21 cellular contexts compared by ENCODE assay signal in genomic region chr2:213011505-213011904, GRCh38.
A peak's percentile ranks its signal among the peaks of the same experiment; 100 is the strongest.
DNase-seq lines count a peak whose midpoint lies in the region; ATAC-seq, FAIRE-seq and TF ChIP-seq lines count a peak whose summit lies in the region.
"Had no signal": no experiment of that assay in that cellular context is flagged by ENCODE, and none has a peak within 500 bp of the region (broad histone marks: within the 10 kb centered on the region; RNA-seq: fewer than 3 reads in every experiment).

No MANE protein-coding gene starts in this region.

- peaks cover 62% of the 10 kb centered on the region for H3K36me3 ChIP-seq in CD4-positive, CD25-positive, alpha-beta regulatory T cell (ENCODE audit: control insufficient read depth, insufficient read depth, low read length)
- peaks cover 11 to 52% of the 10 kb centered on the region in 2 experiments for H3K36me3 ChIP-seq in GM12878 (ENCODE audit: control insufficient read depth in 2 of 2, insufficient read depth in 2 of 2, low read length in 1 of 2)
- peaks cover 0 to 6% (median 0%) of the 10 kb centered on the region in 4 donors for H3K36me3 ChIP-seq in transverse colon

- peak overlapping the region; percentile 41 for H3K27ac ChIP-seq in CD4-positive, CD25-positive, alpha-beta regulatory T cell (ENCODE audit: insufficient read depth, low read length, poor library complexity, severe bottlenecking)
- no peak overlapping the region for H3K27ac ChIP-seq in GM12878 (ENCODE audit: control insufficient read depth, insufficient read depth)
- H3K27ac ChIP-seq in transverse colon = no peak overlapping the region
- H3K27ac ChIP-seq: 22Rv1; A549; BLaER1 treated with 17β-estradiol and CSF1 and Interleukin-3, amounts not matched to agents 10 nM and 100 nM; C4-2B had no signal

- intact Hi-C loops in GM12878 (cut with micrococcal nuclease; ENCODE audit: unreplicated experiment) = loop anchor here (5.0 to 10.0 kb wide), 3 partner anchors 234 to 2003 kb away; no protein-coding TSS in a partner anchor
- intact Hi-C loops in transverse colon (cut with DNase I; ENCODE audit: low total_unique reads) = no loop called here

- RAD21 ChIA-PET in GM12878 (lab: Charles Lee; ENCODE audit: unreplicated experiment) = interaction anchor here (1.0 to 1.9 kb wide), 4 partner anchors 7 to 129 kb away, joined by 3 to 7 read pairs (median 3); no protein-coding TSS in a partner anchor

- TF ChIP-seq POLR2A in GM12892 (IDR thresholded peaks at IDR 0.05; ENCODE audit: low read depth, low read length) (0 out of 2 replicates have a peak, but pooled peaks have one; percentile 23), GM12878 (IDR thresholded peaks at IDR 0.05; ENCODE audit: low read depth, low read length) (no peak; the same call in 1 of the 2 replicates), transverse colon (IDR thresholded peaks at IDR 0.05) (no peak)

- no peak for FAIRE-seq in GM12892 (lab: Jason Lieb, UNC)
- no peak for FAIRE-seq in GM12878 (lab: Jason Lieb, UNC)
- FAIRE-seq: A549 had no signal

- H3K4me3 ChIP-seq in CD4-positive, CD25-positive, alpha-beta regulatory T cell (ENCODE audit: low read depth, low read length) = peak overlapping the region; percentile 10
- H3K4me3 ChIP-seq in GM12878 = no peak overlapping the region
- no peak overlapping the region for H3K4me3 ChIP-seq in transverse colon
- H3K4me3 ChIP-seq: A549; BLaER1 treated with 17β-estradiol and CSF1 and Interleukin-3, amounts not matched to agents 10 nM and 100 nM had no signal

- TF ChIP-seq CTCF in GM12878 (IDR thresholded peaks at IDR 0.05 in 2 of 3, conservative IDR thresholded peaks at IDR 0.05 in 1 of 3; ENCODE audit: control insufficient read depth in 2 of 3, extremely low read depth in 1 of 3, insufficient read depth in 1 of 3, low read depth in 3 of 3, low read length in 3 of 3) (no peak), transverse colon (IDR thresholded peaks at IDR 0.05) (no peak)

- DNase-seq in CD4-positive, CD25-positive, alpha-beta regulatory T cell = no peak
- DNase-seq in GM12892 (ENCODE audit: insufficient read length) (no peak), GM12878 (ENCODE audit: low read depth, low spot score) (no peak), anterior cingulate cortex (lab: John Stamatoyannopoulos, UW) (no peak), transverse colon (no peak)
- DNase-seq: AML-193; CD4-positive, alpha-beta memory T cell; CD8-positive, alpha-beta memory T cell; COR-L47; DMS 273 treated with DMSO at 0.1 percent for 48 hours; DMS153; DMS53; DMS79; DND-41; EL; GDM1 had no signal

- peak overlapping the region; percentile 16 to 72 (median 45) for H3K27ac Mint-ChIP-seq in CD4-positive, CD25-positive, alpha-beta regulatory T cell
- H3K27ac Mint-ChIP-seq: B cell; CD4-positive, alpha-beta memory T cell had no signal

- WGBS in GM12878 (ENCODE audit: insufficient coverage, insufficient replicate concordance, low lambda C conversion rate, missing lambda C conversion rate) = 95% methylated on average over 1 of the region's 1 CpG
- WGBS in transverse colon (ENCODE audit: low coverage in 1 of 2), 2 donors = 92 to 100% methylated on average over 1 of the region's 1 CpG

- peaks cover 0 to 2% (median 0%) of the 10 kb centered on the region in 7 donors for H3K9me3 Mint-ChIP-seq in CD4-positive, CD25-positive, alpha-beta regulatory T cell

- no peaks in the 10 kb centered on the region for H3K27me3 Mint-ChIP-seq in CD4-positive, CD25-positive, alpha-beta regulatory T cell
- H3K27me3 Mint-ChIP-seq: B cell; CD8-positive, alpha-beta memory T cell had no signal

- peaks cover 55 to 78% (median 64%) of the 10 kb centered on the region in 4 donors for H3K4me1 Mint-ChIP-seq in CD4-positive, CD25-positive, alpha-beta regulatory T cell

- POLR2A ChIA-PET in GM12878 (lab: Charles Lee) = interaction anchor here (1.4 kb wide), 1 partner anchor 10 kb away, joined by 4 read pairs; no protein-coding TSS in a partner anchor

- H4K20me1 ChIP-seq in GM12878 (ENCODE audit: control insufficient read depth, insufficient read depth) = peaks cover 3% of the 10 kb centered on the region; the same call in 1 of the 2 replicates
- H4K20me1 ChIP-seq: BLaER1 treated with 17β-estradiol and CSF1 and Interleukin-3, amounts not matched to agents 10 nM and 100 nM had no signal

- no peaks in the 10 kb centered on the region for H3K9me3 ChIP-seq in CD4-positive, CD25-positive, alpha-beta regulatory T cell (ENCODE audit: control insufficient read depth in 2 of 2, low read length in 2 of 2)
- H3K9me3 ChIP-seq in GM12878 (replicated peaks; ENCODE audit: control insufficient read depth, insufficient read depth, low read length) (no peaks in the 10 kb centered on the region; the same call in 2 of the 3 replicates), transverse colon (no peaks in the 10 kb centered on the region)
- H3K9me3 ChIP-seq: A549; BLaER1 treated with 17β-estradiol and CSF1 and Interleukin-3, amounts not matched to agents 10 nM and 100 nM had no signal

- ATAC-seq in CD4-positive, CD25-positive, alpha-beta regulatory T cell (ENCODE audit: low read depth in 2 of 2) = no peak
- no peak for ATAC-seq in GM12878
- ATAC-seq: A549 had no signal

- peaks cover 56% of the 10 kb centered on the region for H3K36me3 Mint-ChIP-seq in CD4-positive, CD25-positive, alpha-beta regulatory T cell
- H3K36me3 Mint-ChIP-seq: CD4-positive, alpha-beta memory T cell had no signal

- in situ Hi-C loops in GM12878 (cut with MboI) (loop anchor here (25.0 kb wide), 1 partner anchor 1726 kb away; no protein-coding TSS in a partner anchor), transverse colon (cut with MboI; ENCODE audit: low pct_ligation_motif_present in 1 of 4, low pct_unique_long_range_greater_than_20kb in 1 of 4, low sequenced_read_pairs in 3 of 4) (no loop called here)

- H3K4me1 ChIP-seq in CD4-positive, CD25-positive, alpha-beta regulatory T cell (ENCODE audit: control insufficient read depth, insufficient read depth, low read length, poor library complexity, severe bottlenecking) = peaks cover 50% of the 10 kb centered on the region
- peaks cover 22% of the 10 kb centered on the region for H3K4me1 ChIP-seq in GM12878 (ENCODE audit: control insufficient read depth, insufficient read depth, low read length)
- no peaks in the 10 kb centered on the region for H3K4me1 ChIP-seq in transverse colon
- H3K4me1 ChIP-seq: A549; BLaER1 treated with 17β-estradiol and CSF1 and Interleukin-3, amounts not matched to agents 10 nM and 100 nM had no signal

- no TSS peak for BruUV-seq in GM12878 (replicated peaks; lab: Mats Ljungman, UMichigan)

- TF ChIP-seq EP300 in GM12878 (IDR thresholded peaks at IDR 0.05; ENCODE audit: borderline replicate concordance in 1 of 2, control insufficient read depth in 1 of 2, low read depth in 2 of 2, low read length in 2 of 2) (no peak), transverse colon (IDR thresholded peaks at IDR 0.05; ENCODE audit: low read depth) (no peak)

- no peaks in the 10 kb centered on the region for H3K27me3 ChIP-seq in CD4-positive, CD25-positive, alpha-beta regulatory T cell (ENCODE audit: control insufficient read depth, insufficient read depth, low read length)
- no peaks in the 10 kb centered on the region for H3K27me3 ChIP-seq in GM12878 (replicated peaks in 1 of 2; ENCODE audit: control insufficient read depth in 2 of 2, insufficient read depth in 2 of 2, low read length in 1 of 2)
- H3K27me3 ChIP-seq in transverse colon = no peaks in the 10 kb centered on the region
- H3K27me3 ChIP-seq: BLaER1 treated with 17β-estradiol and CSF1 and Interleukin-3, amounts not matched to agents 10 nM and 100 nM had no signal

- TF ChIP-seq RAD21 in GM12878 (IDR thresholded peaks at IDR 0.05; ENCODE audit: insufficient read depth, low read depth, low read length) = no peak

- peak overlapping the region; percentile 15; the same call in 1 of the 2 replicates for H3K4me2 ChIP-seq in GM12878 (ENCODE audit: control insufficient read depth, insufficient read depth)
- H3K4me2 ChIP-seq: A549; BLaER1 treated with 17β-estradiol and CSF1 and Interleukin-3, amounts not matched to agents 10 nM and 100 nM had no signal

- H3K4me3 Mint-ChIP-seq in CD4-positive, CD25-positive, alpha-beta regulatory T cell = peak overlapping the region in 1 of 4 donors; percentile 45
- H3K4me3 Mint-ChIP-seq: B cell; CD4-positive, alpha-beta memory T cell; CD8-positive, alpha-beta memory T cell had no signal

- peaks cover 96% of the 10 kb centered on the region for H3K79me2 ChIP-seq in GM12878 (ENCODE audit: control insufficient read depth, insufficient read depth, low read length)

- CTCF ChIA-PET in GM12878 (lab: Yijun Ruan, JAX) = interaction anchor here (1.0 to 1.4 kb wide), 3 partner anchors 135 to 234 kb away, joined by 3 read pairs; no protein-coding TSS in a partner anchor

- SMC1A ChIA-PET in GM12878 (lab: Charles Lee; ENCODE audit: uncharacterized antibody, unreplicated experiment) = interaction anchor here (0.7 to 21.1 kb wide), 5 partner anchors 9 to 231 kb away, joined by 3 to 430 read pairs (median 5); partner anchors contain the start of gene IKZF2

- H2AFZ ChIP-seq in GM12878 (ENCODE audit: control insufficient read depth, low read depth, low read length) = no peak overlapping the region

- no peak overlapping the region for H3K9ac ChIP-seq in GM12878 (ENCODE audit: control insufficient read depth, insufficient read depth, low read length)
- H3K9ac ChIP-seq: BLaER1 treated with 17β-estradiol and CSF1 and Interleukin-3, amounts not matched to agents 10 nM and 100 nM had no signal

TF ChIP-seq in GM12878, 131 proteins besides CTCF, POLR2A, EP300 and RAD21 (continues in another document):
- TF ChIP-seq SMAD1 (IDR thresholded peaks at IDR 0.05; ENCODE audit: low read depth, partially characterized antibody) (no peak), POLR2AphosphoS5 (IDR thresholded peaks at IDR 0.05; ENCODE audit: low read length) (peak; percentile 46)
